ENCODE assay signal across 22 cellular contexts in the genomic region with DNA sequence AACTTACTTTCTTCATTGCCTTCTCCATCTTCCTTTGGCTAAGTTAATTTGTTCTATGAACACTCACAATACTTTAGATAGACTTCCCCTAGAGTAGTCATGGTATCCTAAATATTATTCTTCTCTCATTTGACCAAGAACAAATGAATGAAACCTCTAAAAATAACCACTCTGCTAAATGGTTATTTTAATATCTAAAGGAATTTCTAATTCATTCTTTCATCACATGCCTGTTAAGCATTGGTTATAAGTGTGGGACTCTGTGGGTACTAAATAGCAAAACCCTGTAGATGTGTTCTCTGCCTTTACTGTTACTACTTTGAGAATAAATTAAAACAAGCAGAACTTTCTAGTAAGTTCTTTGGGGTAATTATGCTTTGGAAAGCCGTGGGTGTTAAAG.
DNase-seq lines count a peak whose midpoint lies in the region; ATAC-seq and TF ChIP-seq lines count a peak whose summit lies in the region.
"Had no signal": no experiment of that assay in that cellular context is flagged by ENCODE, and none has a peak within 500 bp of the region (broad histone marks: within the 10 kb centered on the region; RNA-seq: fewer than 3 reads in every experiment).

No MANE protein-coding gene starts in this region.

- H3K9ac ChIP-seq in BLaER1 = no peak overlapping the region

- H3K4me3 ChIP-seq in left ventricle myocardium inferior (no peak overlapping the region), BLaER1 (no peak overlapping the region)
- H3K4me3 ChIP-seq: A549, GM12878 had no signal

- H3K4me1 ChIP-seq in left ventricle myocardium inferior (peaks cover 8% of the 10 kb centered on the region), BLaER1 (peaks cover 88% of the 10 kb centered on the region)

- intact Hi-C loops in Right ventricle myocardium superior (cut with DNase I) = no loop called here
- intact Hi-C loops in left ventricle myocardium inferior (cut with micrococcal nuclease) = no loop called here

- no peak overlapping the region for H3K27ac ChIP-seq in left ventricle myocardium inferior (replicated peaks)
- H3K27ac ChIP-seq in BLaER1 = peak overlapping the region; percentile 3; the same call in 1 of the 2 replicates
- H3K27ac ChIP-seq: 22Rv1, A549 had no signal

- ATAC-seq in Right ventricle myocardium superior (ENCODE audit: poor library complexity) (peak; percentile 31), GM21723 (IDR thresholded peaks at IDR 0.05; ENCODE audit: unreplicated experiment) (no peak)
- ATAC-seq: A549, GM12878 had no signal

- H3K4me2 ChIP-seq in BLaER1 = peak overlapping the region; percentile 2; the same call in 1 of the 2 replicates
- H3K4me2 ChIP-seq: A549 had no signal

- H3K27me3 ChIP-seq in left ventricle myocardium inferior (ENCODE audit: low read depth) (no peaks in the 10 kb centered on the region), BLaER1 (no peaks in the 10 kb centered on the region)

- no peaks in the 10 kb centered on the region for H3K36me3 ChIP-seq in left ventricle myocardium inferior
- peaks cover 5% of the 10 kb centered on the region; the same call in 1 of the 2 replicates for H3K36me3 ChIP-seq in BLaER1

- DNase-seq in Right ventricle myocardium superior (no peak), left ventricle myocardium inferior (no peak), myocyte (ENCODE audit: low read depth) (peak; percentile 51), mucosa of gallbladder (ENCODE audit: low spot score) (no peak)
- DNase-seq: AML-193; C1 segment of cervical spinal cord; CD4-positive, alpha-beta memory T cell; CD4-positive, CD25-positive, alpha-beta regulatory T cell; CD8-positive, alpha-beta memory T cell; COR-L47; DMS 273 treated with DMSO at 0.1 percent for 48 hours; DMS153; DMS53; DMS79; DND-41; EL; GDM1 had no signal

- H3K9me3 ChIP-seq in left ventricle myocardium inferior (replicated peaks) (no peaks in the 10 kb centered on the region), BLaER1 (no peaks in the 10 kb centered on the region)
- H3K9me3 ChIP-seq: A549 had no signal

- no peak for TF ChIP-seq CTCF in left ventricle myocardium inferior (IDR thresholded peaks at IDR 0.05; ENCODE audit: borderline replicate concordance)

- no peaks in the 10 kb centered on the region for H4K20me1 ChIP-seq in BLaER1
